In the genomic region with DNA sequence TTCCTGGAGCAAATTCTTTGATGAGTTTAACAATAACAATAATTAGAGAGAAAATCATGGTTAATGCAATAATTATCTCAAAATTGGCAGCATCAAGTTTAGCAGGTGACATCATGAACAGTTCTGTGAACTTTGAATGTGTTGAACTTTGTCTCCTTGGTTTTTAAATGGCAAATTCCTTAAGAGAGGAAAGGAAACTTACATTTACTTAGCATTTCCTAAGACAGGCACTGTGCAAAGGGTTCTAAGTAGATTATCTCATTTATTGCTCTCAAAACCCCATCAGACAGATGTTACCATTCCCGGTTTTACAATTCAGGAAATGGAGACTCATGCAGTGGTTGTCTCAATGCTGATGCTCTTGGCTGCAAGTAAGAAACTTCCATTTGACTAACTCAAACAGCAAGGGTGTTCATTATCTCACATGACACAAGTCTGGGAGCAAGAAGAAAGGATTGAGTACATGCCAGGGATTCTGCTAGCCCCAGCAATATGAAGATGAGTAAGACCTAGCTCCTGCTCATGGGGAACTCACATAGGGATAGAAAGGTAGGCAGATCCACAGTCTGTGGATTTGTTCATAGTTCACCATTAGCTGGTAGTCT, we compare ENCODE assay signal across 1 cellular context.
TF ChIP-seq lines count a peak whose summit lies in the region.

No MANE protein-coding gene starts in this region.

TF ChIP-seq in endothelial cell of umbilical vein, 7 proteins besides CTCF, POLR2A, EP300 and RAD21:
- TF ChIP-seq, protein P1, sequence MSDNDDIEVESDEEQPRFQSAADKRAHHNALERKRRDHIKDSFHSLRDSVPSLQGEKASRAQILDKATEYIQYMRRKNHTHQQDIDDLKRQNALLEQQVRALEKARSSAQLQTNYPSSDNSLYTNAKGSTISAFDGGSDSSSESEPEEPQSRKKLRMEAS (IDR thresholded peaks at IDR 0.05; ENCODE audit: insufficient read depth, insufficient read length) = no peak
- TF ChIP-seq GATA2 (IDR thresholded peaks at IDR 0.05; ENCODE audit: insufficient read depth, insufficient read length, low read depth, low read length) (no peak), JUN (IDR thresholded peaks at IDR 0.05; ENCODE audit: borderline replicate concordance, insufficient read depth, insufficient read length, low read depth) (no peak), FOS (IDR thresholded peaks at IDR 0.05; ENCODE audit: borderline replicate concordance, insufficient read depth, low read length) (no peak), EZH2 (IDR thresholded peaks at IDR 0.05; ENCODE audit: borderline replicate concordance, low read depth, low read length, severe bottlenecking) (no peak), MYC (IDR thresholded peaks at IDR 0.05; ENCODE audit: low read depth, low read length) (no peak), POLR2AphosphoS5 (IDR thresholded peaks at IDR 0.05; ENCODE audit: insufficient read depth, low read depth, low read length) (no peak)
